Comparison of ENCODE assay signal across 2 cellular contexts in the genomic region with DNA sequence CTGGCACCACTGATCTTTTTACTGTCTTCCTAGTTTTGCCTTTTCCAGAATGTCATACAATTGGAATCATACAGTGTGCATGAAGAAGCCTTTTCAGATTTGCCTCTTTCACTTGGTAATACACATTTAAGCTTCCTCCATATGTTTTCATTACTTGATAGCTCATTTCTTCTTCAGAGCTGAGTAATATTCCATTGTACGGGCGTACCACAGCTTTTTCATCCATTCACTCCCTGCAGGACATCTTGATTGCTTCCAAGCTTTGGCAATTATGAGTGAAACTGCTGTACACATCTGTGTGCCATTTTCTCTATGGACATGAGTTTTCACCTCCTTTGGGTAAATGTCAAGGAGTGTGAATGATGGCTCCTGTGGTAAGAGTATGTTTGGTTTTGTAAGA.
TF ChIP-seq lines count a peak whose summit lies in the region.

No MANE protein-coding gene starts in this region.

TF ChIP-seq in HEK293, 187 proteins besides CTCF, POLR2A, EP300 and RAD21 (continued from another document):
- TF ChIP-seq, protein P1, sequence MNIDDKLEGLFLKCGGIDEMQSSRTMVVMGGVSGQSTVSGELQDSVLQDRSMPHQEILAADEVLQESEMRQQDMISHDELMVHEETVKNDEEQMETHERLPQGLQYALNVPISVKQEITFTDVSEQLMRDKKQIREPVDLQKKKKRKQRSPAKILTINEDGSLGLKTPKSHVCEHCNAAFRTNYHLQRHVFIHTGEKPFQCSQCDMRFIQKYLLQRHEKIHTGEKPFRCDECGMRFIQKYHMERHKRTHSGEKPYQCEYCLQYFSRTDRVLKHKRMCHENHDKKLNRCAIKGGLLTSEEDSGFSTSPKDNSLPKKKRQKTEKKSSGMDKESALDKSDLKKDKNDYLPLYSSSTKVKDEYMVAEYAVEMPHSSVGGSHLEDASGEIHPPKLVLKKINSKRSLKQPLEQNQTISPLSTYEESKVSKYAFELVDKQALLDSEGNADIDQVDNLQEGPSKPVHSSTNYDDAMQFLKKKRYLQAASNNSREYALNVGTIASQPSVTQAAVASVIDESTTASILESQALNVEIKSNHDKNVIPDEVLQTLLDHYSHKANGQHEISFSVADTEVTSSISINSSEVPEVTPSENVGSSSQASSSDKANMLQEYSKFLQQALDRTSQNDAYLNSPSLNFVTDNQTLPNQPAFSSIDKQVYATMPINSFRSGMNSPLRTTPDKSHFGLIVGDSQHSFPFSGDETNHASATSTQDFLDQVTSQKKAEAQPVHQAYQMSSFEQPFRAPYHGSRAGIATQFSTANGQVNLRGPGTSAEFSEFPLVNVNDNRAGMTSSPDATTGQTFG (tag by site-specific recombination; IDR thresholded peaks at IDR 0.05; ENCODE audit: borderline replicate concordance) = no peak

TF ChIP-seq in K562, 482 proteins besides CTCF, POLR2A, EP300 and RAD21 (continued from another document):
- TF ChIP-seq SNRNP70 (optimal IDR thresholded peaks at IDR 0.05; ENCODE audit: low read depth, low read length) (no peak), RBM25 (IDR thresholded peaks at IDR 0.05; ENCODE audit: low read depth, low read length, severe bottlenecking) (peak; percentile 69), COPS2 (conservative IDR thresholded peaks at IDR 0.05) (no peak), KLF10 (CRISPR knock-in tag; IDR thresholded peaks at IDR 0.05) (no peak), FOXJ2 (tag; IDR thresholded peaks at IDR 0.05) (no peak), ZNF146 (CRISPR knock-in tag; IDR thresholded peaks at IDR 0.05; ENCODE audit: unreplicated experiment) (peak; percentile 95), SP2 (IDR thresholded peaks at IDR 0.05; ENCODE audit: extremely low read depth, low read depth, low read length, poor library complexity, severe bottlenecking) (no peak), PHF8 (IDR thresholded peaks at IDR 0.05; ENCODE audit: borderline replicate concordance, low read length) (no peak), CHD2 (IDR thresholded peaks at IDR 0.05; ENCODE audit: low read depth, low read length) (no peak)
- TF ChIP-seq, protein P2, sequence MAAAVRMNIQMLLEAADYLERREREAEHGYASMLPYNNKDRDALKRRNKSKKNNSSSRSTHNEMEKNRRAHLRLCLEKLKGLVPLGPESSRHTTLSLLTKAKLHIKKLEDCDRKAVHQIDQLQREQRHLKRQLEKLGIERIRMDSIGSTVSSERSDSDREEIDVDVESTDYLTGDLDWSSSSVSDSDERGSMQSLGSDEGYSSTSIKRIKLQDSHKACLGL (CRISPR knock-in tag; IDR thresholded peaks at IDR 0.05; ENCODE audit: borderline replicate concordance, poor library complexity, severe bottlenecking) = no peak
TF ChIP-seq in K562: peak in this region for 2.
